ENCODE assay signal across 19 cellular contexts in genomic region chr10:34207350-34207749, GRCh38.
A peak's percentile ranks its signal among the peaks of the same experiment; 100 is the strongest.
DNase-seq lines count a peak whose midpoint lies in the region; ATAC-seq, FAIRE-seq and TF ChIP-seq lines count a peak whose summit lies in the region.
"Had no signal": no experiment of that assay in that cellular context is flagged by ENCODE, and none has a peak within 500 bp of the region (broad histone marks: within the 10 kb centered on the region; RNA-seq: fewer than 3 reads in every experiment).

No MANE protein-coding gene starts in this region.

- H2BK12ac ChIP-seq in neuronal stem cell (ENCODE audit: low read length) = no peak overlapping the region

- H2AFZ ChIP-seq in HepG2 (ENCODE audit: low read length) = no peak overlapping the region
- peak overlapping the region; percentile 7 for H2AFZ ChIP-seq in neuronal stem cell (ENCODE audit: low read length)
- H2AFZ ChIP-seq: GM23248 had no signal

- no TSS peak for BruUV-seq in HepG2 (replicated peaks; lab: Mats Ljungman, UMichigan)

- peaks cover 69% of the 10 kb centered on the region for H3K4me1 ChIP-seq in HepG2 (ENCODE audit: insufficient read depth, low read length)
- no peaks in the 10 kb centered on the region for H3K4me1 ChIP-seq in right lobe of liver
- H3K4me1 ChIP-seq in mucosa of rectum (ENCODE audit: control insufficient read depth in 2 of 2, insufficient read depth in 2 of 2, low read length in 2 of 2) = peaks cover 7 to 8% of the 10 kb centered on the region in 2 donors
- peaks cover 15 to 16% of the 10 kb centered on the region in 2 donors for H3K4me1 ChIP-seq in neuronal stem cell (ENCODE audit: control insufficient read depth in 2 of 2, insufficient read depth in 1 of 2, low read depth in 1 of 2, low read length in 2 of 2)

- TF ChIP-seq EP300 in HepG2 (IDR thresholded peaks at IDR 0.05; ENCODE audit: low read depth in 2 of 2, low read length in 2 of 2) (no peak), HepG2 (CRISPR knock-in tag; IDR thresholded peaks at IDR 0.05; ENCODE audit: borderline replicate concordance) (no peak)

- FAIRE-seq in HepG2 (lab: Jason Lieb, UNC) = peak; percentile 84
- FAIRE-seq: GM12878, GM18507 had no signal

- CTCF ChIA-PET in HepG2 (lab: Yijun Ruan, JAX; ENCODE audit: low intra/inter-chr PET ratio, low total read pairs) = no interaction called here

- no peak overlapping the region for H3K4ac ChIP-seq in neuronal stem cell (ENCODE audit: low read length)

- H3K79me2 ChIP-seq in HepG2 (ENCODE audit: insufficient read depth, low read length) = no peaks in the 10 kb centered on the region

- TF ChIP-seq CTCF in HepG2 (CRISPR knock-in tag; IDR thresholded peaks at IDR 0.05) = no peak
- no peak for TF ChIP-seq CTCF in right lobe of liver (IDR thresholded peaks at IDR 0.05)

- H3K18ac ChIP-seq in neuronal stem cell (ENCODE audit: low read length) = no peak overlapping the region

- H3K27me3 ChIP-seq in HepG2 (ENCODE audit: control insufficient read depth in 1 of 2, insufficient read depth in 2 of 2, low read length in 2 of 2) = no peaks in the 10 kb centered on the region
- H3K27me3 ChIP-seq in right lobe of liver = no peaks in the 10 kb centered on the region
- H3K27me3 ChIP-seq in mucosa of rectum (ENCODE audit: control insufficient read depth in 2 of 2, insufficient read depth in 2 of 2, low read length in 2 of 2) = no peaks in the 10 kb centered on the region
- no peaks in the 10 kb centered on the region for H3K27me3 ChIP-seq in neuronal stem cell (ENCODE audit: control insufficient read depth in 3 of 3, insufficient read depth in 3 of 3, low read depth in 1 of 3, low read length in 3 of 3)
- H3K27me3 ChIP-seq: BLaER1 treated with 17β-estradiol and CSF1 and Interleukin-3, amounts not matched to agents 10 nM and 100 nM had no signal

- POLR2A ChIA-PET in HepG2 (lab: Yijun Ruan, JAX) = no interaction called here

- no peak overlapping the region for H3K27ac ChIP-seq in HepG2 (ENCODE audit: extremely low read length, insufficient read depth, low read length)
- no peak overlapping the region for H3K27ac ChIP-seq in right lobe of liver
- peak overlapping the region; percentile 8 to 40 for H3K27ac ChIP-seq in mucosa of rectum (ENCODE audit: low read depth in 2 of 2, low read length in 2 of 2)
- H3K27ac ChIP-seq in neuronal stem cell (replicated peaks; ENCODE audit: low read length) = peak overlapping the region; percentile 53
- H3K27ac ChIP-seq: GM23248 had no signal

- ATAC-seq in HepG2 (no peak), right lobe of liver (no peak)
- ATAC-seq: GM12878 had no signal

- H4K91ac ChIP-seq in neuronal stem cell (ENCODE audit: low read depth, low read length, poor library complexity) = no peak overlapping the region

- H3K4me3 ChIP-seq in HepG2 (replicated peaks in 1 of 3; ENCODE audit: insufficient read depth in 1 of 3, low read depth in 2 of 3, low read length in 3 of 3) (no peak overlapping the region), right lobe of liver (no peak overlapping the region), mucosa of rectum (ENCODE audit: low read length in 2 of 2) (no peak overlapping the region), neuronal stem cell (ENCODE audit: low read length in 2 of 2) (no peak overlapping the region)
- H3K4me3 ChIP-seq: BLaER1 treated with 17β-estradiol and CSF1 and Interleukin-3, amounts not matched to agents 10 nM and 100 nM; GM12878; GM23248 had no signal

- DNase-seq in HepG2 (ENCODE audit: low spot score) (no peak), right lobe of liver (no peak), neuronal stem cell (ENCODE audit: low spot score) (peak; percentile 27), mucosa of gallbladder (ENCODE audit: low spot score) (no peak), MV-4-11 (lab: John Stamatoyannopoulos, UW) (no peak), A172 (ENCODE audit: low spot score) (no peak), SW 1271 (lab: John Stamatoyannopoulos, UW) (no peak)
- DNase-seq: 8988T; ACHN; Calu3; CD4-positive, CD25-positive, alpha-beta regulatory T cell; DMS 273 treated with DMSO at 0.1 percent for 48 hours; DMS79; GM23248; H7 had no signal

- H3K4me2 ChIP-seq in HepG2 (ENCODE audit: low read depth, low read length) (peak overlapping the region; percentile 52), neuronal stem cell (ENCODE audit: insufficient read depth, low read length, poor library complexity, severe bottlenecking) (no peak overlapping the region)

- in situ Hi-C loops in HepG2 (cut with HindIII; ENCODE audit: extremely low pct_ligation_motif_present, low pct_unique_long_range_greater_than_20kb) = no loop called here

- H3K79me1 ChIP-seq in neuronal stem cell (ENCODE audit: low read depth, low read length) = no peaks in the 10 kb centered on the region

- no peak overlapping the region for H2BK5ac ChIP-seq in neuronal stem cell (ENCODE audit: low read length)

- H3K14ac ChIP-seq in neuronal stem cell (ENCODE audit: low read length) = no peak overlapping the region

- H2BK120ac ChIP-seq in neuronal stem cell (ENCODE audit: low read depth, low read length) = no peak overlapping the region

- no peak for TF ChIP-seq RAD21 in HepG2 (CRISPR knock-in tag; IDR thresholded peaks at IDR 0.05)

- no peak overlapping the region for H2BK15ac ChIP-seq in neuronal stem cell (ENCODE audit: low read length)

- no peaks in the 10 kb centered on the region for H3K9me3 ChIP-seq in HepG2 (ENCODE audit: low read length)
- no peaks in the 10 kb centered on the region for H3K9me3 ChIP-seq in right lobe of liver
- no peaks in the 10 kb centered on the region for H3K9me3 ChIP-seq in mucosa of rectum (ENCODE audit: control insufficient read depth in 2 of 2, low read length in 2 of 2)
- peaks cover 2 to 13% of the 10 kb centered on the region in 2 donors for H3K9me3 ChIP-seq in neuronal stem cell (replicated peaks in 1 of 2; ENCODE audit: control insufficient read depth in 2 of 2, insufficient read depth in 1 of 2, low read depth in 1 of 2, low read length in 2 of 2)

- no peaks in the 10 kb centered on the region; a peak in 1 of 5 replicates for H3K36me3 ChIP-seq in HepG2 (replicated peaks in 1 of 2; ENCODE audit: control insufficient read depth in 1 of 2, insufficient read depth in 2 of 2, low read length in 2 of 2)
- H3K36me3 ChIP-seq in right lobe of liver = no peaks in the 10 kb centered on the region
- H3K36me3 ChIP-seq in mucosa of rectum (ENCODE audit: control insufficient read depth in 2 of 2, insufficient read depth in 2 of 2, low read length in 2 of 2) = no peaks in the 10 kb centered on the region
- H3K36me3 ChIP-seq in neuronal stem cell (replicated peaks in 1 of 2; ENCODE audit: control insufficient read depth in 2 of 2, insufficient read depth in 2 of 2, low read length in 2 of 2) = no peaks in the 10 kb centered on the region
- H3K36me3 ChIP-seq: BLaER1 treated with 17β-estradiol and CSF1 and Interleukin-3, amounts not matched to agents 10 nM and 100 nM had no signal

- H2AK5ac ChIP-seq in neuronal stem cell (ENCODE audit: low read depth, low read length) = no peak overlapping the region

- TF ChIP-seq POLR2A in HepG2 (IDR thresholded peaks at IDR 0.05; ENCODE audit: insufficient read depth in 1 of 2, low read depth in 2 of 2, low read length in 2 of 2) = no peak
- no peak for TF ChIP-seq POLR2A in right lobe of liver (IDR thresholded peaks at IDR 0.05)

- H3K23ac ChIP-seq in neuronal stem cell (ENCODE audit: low read depth, low read length, poor library complexity) = no peak overlapping the region

- WGBS in HepG2 (ENCODE audit: low lambda C conversion rate) = 42% methylated on average over 4 of the region's 4 CpGs
- 88% methylated on average over 4 of the region's 4 CpGs for WGBS in right lobe of liver (ENCODE audit: insufficient coverage, low coverage, low lambda C conversion rate, missing lambda C conversion rate)
- WGBS in neuronal stem cell (ENCODE audit: extremely low coverage in 2 of 2, insufficient read length in 2 of 2, insufficient replicate concordance in 1 of 2), 2 donors = no CpG with 5 or more reads among the region's 4 CpGs

- no peaks in the 10 kb centered on the region for H4K20me1 ChIP-seq in HepG2 (ENCODE audit: insufficient read depth, low read length)
- H4K20me1 ChIP-seq: BLaER1 treated with 17β-estradiol and CSF1 and Interleukin-3, amounts not matched to agents 10 nM and 100 nM had no signal

- H4K8ac ChIP-seq in neuronal stem cell (ENCODE audit: low read depth, low read length) = no peak overlapping the region

- H3K9ac ChIP-seq in HepG2 (ENCODE audit: insufficient read depth, low read depth, low read length) = no peak overlapping the region
- no peak overlapping the region for H3K9ac ChIP-seq in mucosa of rectum (ENCODE audit: low read depth in 1 of 2, low read length in 2 of 2)
- H3K9ac ChIP-seq in neuronal stem cell (ENCODE audit: low read depth, low read length, poor library complexity) = no peak overlapping the region
- H3K9ac ChIP-seq: BLaER1 treated with 17β-estradiol and CSF1 and Interleukin-3, amounts not matched to agents 10 nM and 100 nM; GM23248 had no signal

- intact Hi-C loops in HepG2 (cut with micrococcal nuclease; ENCODE audit: unreplicated experiment) = no loop called here
- intact Hi-C loops in right lobe of liver (cut with DNase I) = no loop called here

TF ChIP-seq in HepG2, 621 proteins besides CTCF, POLR2A, EP300 and RAD21 (continues in another document):
- TF ChIP-seq ZNF44 (CRISPR knock-in tag; IDR thresholded peaks at IDR 0.05) = no peak
- peak; percentile 96 for TF ChIP-seq SIX4 (CRISPR knock-in tag; IDR thresholded peaks at IDR 0.05)
- TF ChIP-seq ZNF280D (CRISPR knock-in tag; IDR thresholded peaks at IDR 0.05) = no peak
- no peak for TF ChIP-seq SRSF4 (IDR thresholded peaks at IDR 0.05; ENCODE audit: low read depth, low read length, poor library complexity, severe bottlenecking)
- TF ChIP-seq SOX5 (CRISPR knock-in tag; IDR thresholded peaks at IDR 0.05; ENCODE audit: borderline replicate concordance) = peak; percentile 42; the same call in 1 of the 2 replicates

Comparison
In these comparisons a context has a peak if more than half of its experiments do, and no peak if none do; other contexts are left out.
1. H3K27ac ChIP-seq: peak in mucosa of rectum (2 of 2) and neuronal stem cell (single experiment); none in HepG2 (single experiment) and right lobe of liver (0 of 3).